21 cellular contexts compared by ENCODE assay signal in genomic region chr11:35097814-35098213, GRCh38. TPM values are rescaled to one million over a fixed set of nuclear protein-coding genes. Genes with fewer than 3 reads are reported as not detected.
DNase-seq lines count a peak whose midpoint lies in the region; ATAC-seq, FAIRE-seq and TF ChIP-seq lines count a peak whose summit lies in the region.
"Had no signal": no experiment of that assay in that cellular context is flagged by ENCODE, and none has a peak within 500 bp of the region (broad histone marks: within the 10 kb centered on the region; RNA-seq: fewer than 3 reads in every experiment).

No MANE protein-coding gene starts in this region.

- no peak for FAIRE-seq in GM12892 (lab: Jason Lieb, UNC)
- FAIRE-seq: A204.1, GM19239, HepG2, RCC 7860 had no signal

- H2BK12ac ChIP-seq in H9 (ENCODE audit: insufficient read length, low read depth, low read length): no peak overlapping the region

- H3K4me3 ChIP-seq in heart right ventricle (no peak overlapping the region), right atrium auricular region (no peak overlapping the region), coronary artery (no peak overlapping the region), osteoblast (ENCODE audit: insufficient read depth, low read length) (no peak overlapping the region), vagina (no peak overlapping the region)

- H2BK5ac ChIP-seq in H9 (ENCODE audit: insufficient read length, low read length): no peak overlapping the region

- no peak overlapping the region for H4K91ac ChIP-seq in H9 (ENCODE audit: insufficient read length, low read depth, low read length)

- H4K20me1 ChIP-seq in osteoblast (ENCODE audit: insufficient read depth, low read length): no peaks in the 10 kb centered on the region
- H4K20me1 ChIP-seq in H9 (ENCODE audit: control insufficient read depth, insufficient read depth, insufficient read length): no peaks in the 10 kb centered on the region

- no peak overlapping the region for H4K5ac ChIP-seq in H9 (ENCODE audit: insufficient read length, low read depth, low read length)

- 22 to 36% methylated on average over 4 of the region's 4 CpGs for WGBS in heart right ventricle, 2 donors
- no CpG with 5 or more reads among the region's 4 CpGs for WGBS in H9 (ENCODE audit: extremely low coverage, insufficient read length, low lambda C conversion rate)

- no peak overlapping the region for H3K18ac ChIP-seq in H9 (ENCODE audit: insufficient read length, low read depth, low read length)

- DNase-seq in heart right ventricle (no peak), right atrium auricular region (ENCODE audit: low spot score) (no peak), coronary artery (ENCODE audit: low spot score) (no peak), osteoblast (ENCODE audit: insufficient read length, low spot score, missing footprints) (no peak), vagina (ENCODE audit: extremely low spot score in 2 of 2) (peak in 1 of 2 donors; percentile 71), H9 (no peak), GM12892 (ENCODE audit: insufficient read length) (no peak), HPDE6-E6E7 (ENCODE audit: extremely low spot score) (no peak)
- DNase-seq: Caco-2, GOT3, Karpas-422, NCI-H1105 treated with DMSO at 0.1 percent for 48 hours, NCI-H187 treated with DMSO at 0.1 percent for 48 hours, NCI-H446, NCI-H82, SIG-M5 had no signal

- H2BK15ac ChIP-seq in H9 (ENCODE audit: low read depth, low read length): no peak overlapping the region

- H3K4me1 ChIP-seq in heart right ventricle: peaks cover 0 to 43% (median 24%) of the 10 kb centered on the region in 9 donors
- peaks cover 0 to 7% of the 10 kb centered on the region in 2 donors for H3K4me1 ChIP-seq in right atrium auricular region
- peaks cover 25% of the 10 kb centered on the region for H3K4me1 ChIP-seq in osteoblast (ENCODE audit: insufficient read depth, low read length)
- H3K4me1 ChIP-seq in vagina: peaks cover 14% of the 10 kb centered on the region
- H3K4me1 ChIP-seq in H9 (ENCODE audit: insufficient read depth, low read length): no peaks in the 10 kb centered on the region
- H3K4me1 ChIP-seq: Caco-2 had no signal

- no peak for ATAC-seq in heart right ventricle
- ATAC-seq: HepG2 had no signal

- peaks cover 1% of the 10 kb centered on the region for H3K27me3 Mint-ChIP-seq in H9 (ENCODE audit: low read depth)

- H2AK5ac ChIP-seq in H9 (ENCODE audit: insufficient read length, low read length): no peak overlapping the region

- H3T11ph ChIP-seq in H9 (ENCODE audit: low read length): no peak overlapping the region

- H3K9me3 Mint-ChIP-seq in H9: no peaks in the 10 kb centered on the region; a peak in 1 of 5 replicates

- no peak overlapping the region for H3K4me3 Mint-ChIP-seq in H9
- H3K4me3 Mint-ChIP-seq: CD14-positive monocyte had no signal

- H3K4me1 Mint-ChIP-seq in H9: no peaks in the 10 kb centered on the region

- TF ChIP-seq CTCF in heart right ventricle (IDR thresholded peaks at IDR 0.05) (no peak), right atrium auricular region (IDR thresholded peaks at IDR 0.05) (no peak), coronary artery (IDR thresholded peaks at IDR 0.05) (no peak), osteoblast (IDR thresholded peaks at IDR 0.05; ENCODE audit: extremely low read depth, low read depth, low read length) (no peak), vagina (IDR thresholded peaks at IDR 0.05) (no peak), H9 (conservative IDR thresholded peaks at IDR 0.05) (no peak)

- H2BK20ac ChIP-seq in H9 (ENCODE audit: low read depth, low read length, poor library complexity, severe bottlenecking): no peak overlapping the region

- H4K8ac ChIP-seq in H9 (replicated peaks; ENCODE audit: insufficient read length, low read depth, low read length): no peak overlapping the region

- H2BK120ac ChIP-seq in H9 (ENCODE audit: low read depth, low read length, poor library complexity, severe bottlenecking): no peak overlapping the region

- H3K14ac ChIP-seq in H9 (ENCODE audit: insufficient read depth, low read length): no peak overlapping the region

- H3K9ac ChIP-seq in H9 (ENCODE audit: extremely low read depth, insufficient read length, low read length): no peak overlapping the region

- H3K27me3 ChIP-seq in heart right ventricle (no peaks in the 10 kb centered on the region), right atrium auricular region (no peaks in the 10 kb centered on the region), osteoblast (ENCODE audit: insufficient read depth, low read length) (no peaks in the 10 kb centered on the region), vagina (no peaks in the 10 kb centered on the region), H9 (ENCODE audit: insufficient read depth, low read length) (no peaks in the 10 kb centered on the region)

- no peak overlapping the region for H3K27ac Mint-ChIP-seq in H9
- H3K27ac Mint-ChIP-seq: CD14-positive monocyte had no signal

- intact Hi-C loops in heart right ventricle (cut with DNase I) (no loop called here), vagina (cut with DNase I) (loop anchor here (10.0 kb wide), 1 partner anchor 57 kb away; no protein-coding TSS in a partner anchor)

- no peaks in the 10 kb centered on the region for H3K79me2 ChIP-seq in osteoblast (ENCODE audit: insufficient read depth, low read length)
- H3K79me2 ChIP-seq in H9 (ENCODE audit: insufficient read depth, low read length): no peaks in the 10 kb centered on the region

- no peaks in the 10 kb centered on the region for H3K23me2 ChIP-seq in H9 (ENCODE audit: insufficient read length, low read depth, low read length, poor library complexity, severe bottlenecking)

- H3K4ac ChIP-seq in H9 (ENCODE audit: low read depth, low read length): no peak overlapping the region

- H3K4me2 ChIP-seq in osteoblast (ENCODE audit: insufficient read depth, low read length) (no peak overlapping the region), H9 (ENCODE audit: insufficient read depth, insufficient read length, low read length) (no peak overlapping the region)

- H2AFZ ChIP-seq in osteoblast (ENCODE audit: low read length) (peak overlapping the region; percentile 61), H9 (ENCODE audit: low read length) (no peak overlapping the region)

- H3K23ac ChIP-seq in H9 (ENCODE audit: insufficient read length, low read depth, low read length): no peak overlapping the region

- no peaks in the 10 kb centered on the region for H3K36me3 ChIP-seq in heart right ventricle
- H3K36me3 ChIP-seq in right atrium auricular region: no peaks in the 10 kb centered on the region
- H3K36me3 ChIP-seq in osteoblast (ENCODE audit: insufficient read depth, low read length): no peaks in the 10 kb centered on the region
- H3K36me3 ChIP-seq in vagina: no peaks in the 10 kb centered on the region

- no peaks in the 10 kb centered on the region for H3K79me1 ChIP-seq in H9 (ENCODE audit: insufficient read depth, low read depth, low read length, poor library complexity, severe bottlenecking)

- TF ChIP-seq POLR2A in vagina (IDR thresholded peaks at IDR 0.05) (no peak), GM12892 (IDR thresholded peaks at IDR 0.05; ENCODE audit: low read depth, low read length) (no peak)

- no peak overlapping the region for H3K56ac ChIP-seq in H9 (ENCODE audit: insufficient read length, low read depth, low read length)

- H3K36me3 Mint-ChIP-seq in H9 (ENCODE audit: insufficient read depth in 1 of 3, low read depth in 3 of 3): no peaks in the 10 kb centered on the region
- H3K36me3 Mint-ChIP-seq: CD14-positive monocyte had no signal

- peaks cover 0 to 13% (median 0%) of the 10 kb centered on the region in 11 donors for H3K9me3 ChIP-seq in heart right ventricle
- H3K9me3 ChIP-seq in right atrium auricular region: no peaks in the 10 kb centered on the region
- no peaks in the 10 kb centered on the region for H3K9me3 ChIP-seq in osteoblast (ENCODE audit: low read depth, low read length)
- no peaks in the 10 kb centered on the region for H3K9me3 ChIP-seq in vagina
- H3K9me3 ChIP-seq in H9 (ENCODE audit: control insufficient read depth, low read depth, low read length): no peaks in the 10 kb centered on the region
- H3K9me3 ChIP-seq: Caco-2 had no signal

- H3K27ac ChIP-seq in heart right ventricle: peak overlapping the region in 7 of 10 donors; percentile 9 to 94 (median 40)
- no peak overlapping the region for H3K27ac ChIP-seq in right atrium auricular region
- peak overlapping the region; percentile 7 to 58 for H3K27ac ChIP-seq in coronary artery
- no peak overlapping the region for H3K27ac ChIP-seq in osteoblast (ENCODE audit: low read depth, low read length)
- H3K27ac ChIP-seq in vagina: peak overlapping the region; percentile 38
- H3K27ac ChIP-seq in H9 (ENCODE audit: insufficient read length, low read depth, low read length): no peak overlapping the region

RNA-seq across cellular contexts. Expression of gene CD44, which starts 41.2 kb away (rescaled TPM):
- total RNA-seq in heart right ventricle (100 to 1,000 TPM in 1 of 10 donors, 10 to 100 TPM in 9; 18.9 to 104 (median 27.1) TPM), right atrium auricular region (10 to 100 TPM; 26.8 to 37.3 TPM), osteoblast (238 and 268 TPM in 2 replicates), vagina (869 TPM), H9 (2021) (5.2 and 6.1 TPM in 2 replicates)
- polyA plus RNA-seq in heart right ventricle: 10 to 100 TPM in 1 of 2 donors, 1 to 10 TPM in 1; 7.0 to 18.8 TPM
- polyA plus RNA-seq in GM12892 (2012; ENCODE audit: missing spikeins): 449 TPM

Comparison
In these comparisons a context has a peak if more than half of its experiments do, and no peak if none do; other contexts are left out.
1. H3K27ac ChIP-seq: peak in heart right ventricle (7 of 10), coronary artery (2 of 2) and vagina (single experiment); none in right atrium auricular region (0 of 2), osteoblast (single experiment) and H9 (single experiment).